Comparison of ENCODE assay signal across 8 cellular contexts in genomic region chr6:80106418-80107235, GRCh38. TPM values are rescaled to one million over a fixed set of nuclear protein-coding genes. Genes with fewer than 3 reads are reported as not detected.
DNase-seq lines count a peak whose midpoint lies in the region; ATAC-seq and TF ChIP-seq lines count a peak whose summit lies in the region.

BCKDHB (plus strand) TSS chr6:80106671; CDS start chr6:80106694, 23 bp downstream.

- peak within 1 kb of the TSS; percentile 68 for H3K4me3 ChIP-seq in CD8-positive, alpha-beta memory T cell (ENCODE audit: low read length)
- peak within 1 kb of the TSS; percentile 91 for H3K4me3 ChIP-seq in lung

- peaks cover 18 to 34% (median 31%) of the 10 kb centered on the region in 3 donors for H3K4me1 Mint-ChIP-seq in CD8-positive, alpha-beta memory T cell

- DNase-seq in CD8-positive, alpha-beta memory T cell: peak; percentile 94 to 99 (median 98)
- peak; percentile 91 for DNase-seq in HS-5 (ENCODE audit: low read depth)
- DNase-seq in NK-92 treated with Interleukin-12 subunit alpha and Interleukin-12 subunit beta, amount 100 ng/mL, for 24 hours (lab: John Stamatoyannopoulos, UW): peak; percentile 97
- DNase-seq in activated CD8-positive, alpha-beta memory T cell treated with anti-CD3 and anti-CD28 coated beads for 24 hours: peak; percentile 97
- DNase-seq in effector CD8-positive, alpha-beta T cell (lab: John Stamatoyannopoulos, UW): peak; percentile 97
- peak; percentile 99 for DNase-seq in lung (ENCODE audit: low spot score)
- peak; percentile 88 to 96 (median 95) for DNase-seq in stimulated activated CD4-positive, alpha-beta T cell treated with anti-CD3 and anti-CD28 coated beads, TNF-alpha, amount 100 ng/mL, for 4 hours (ENCODE audit: low read depth in 3 of 3)

- WGBS in lung, 2 donors: 0% methylated on average over 53 to 56 of the region's 56 CpGs

- H3K36me3 Mint-ChIP-seq in CD8-positive, alpha-beta memory T cell: peaks cover 0 to 7% (median 0%) of the 10 kb centered on the region in 3 donors

- peak within 1 kb of the TSS; percentile 13 to 94 (median 92) for H3K27ac Mint-ChIP-seq in CD8-positive, alpha-beta memory T cell

- no peaks in the 10 kb centered on the region for H3K36me3 ChIP-seq in CD8-positive, alpha-beta memory T cell (ENCODE audit: insufficient read depth, low read length)
- peaks cover 0 to 1% of the 10 kb centered on the region in 2 donors for H3K36me3 ChIP-seq in lung (ENCODE audit: control insufficient read depth in 2 of 2, insufficient read depth in 2 of 2, low read length in 2 of 2)

- peak within 1 kb of the TSS; percentile 39 for H3K27ac ChIP-seq in CD8-positive, alpha-beta memory T cell (ENCODE audit: low read depth, low read length)
- H3K27ac ChIP-seq in lung (ENCODE audit: low read depth in 1 of 2, low read length in 1 of 2): peak within 1 kb of the TSS; percentile 94 to 95

- peak; percentile 99 for ATAC-seq in GM19468 (IDR thresholded peaks at IDR 0.05; ENCODE audit: extremely low read depth, unreplicated experiment)
- ATAC-seq in lung (ENCODE audit: insufficient read depth, low FRiP score): peak; percentile 100

- H3K4me1 ChIP-seq in CD8-positive, alpha-beta memory T cell (ENCODE audit: insufficient read depth, low read length): peaks cover 14% of the 10 kb centered on the region
- peaks cover 2 to 3% of the 10 kb centered on the region in 2 donors for H3K4me1 ChIP-seq in lung (ENCODE audit: control insufficient read depth in 2 of 2, insufficient read depth in 2 of 2, low read length in 2 of 2)

- CTCF ChIA-PET in CD8-positive, alpha-beta memory T cell (lab: Charles Lee): interaction anchor here (0.7 to 1.3 kb wide), 5 partner anchors 8 to 237 kb away, joined by 3 to 8 read pairs (median 3); no protein-coding TSS in a partner anchor

- no peak for TF ChIP-seq CTCF in lung (IDR thresholded peaks at IDR 0.05; ENCODE audit: control extremely low read depth, extremely low read depth)

- peaks cover 0 to 7% of the 10 kb centered on the region in 2 donors for H3K27me3 Mint-ChIP-seq in CD8-positive, alpha-beta memory T cell

- H3K9me3 Mint-ChIP-seq in CD8-positive, alpha-beta memory T cell: no peaks in the 10 kb centered on the region

- H3K27me3 ChIP-seq in CD8-positive, alpha-beta memory T cell (ENCODE audit: insufficient read depth, low read length, poor library complexity, severe bottlenecking): no peaks in the 10 kb centered on the region
- H3K27me3 ChIP-seq in lung (ENCODE audit: control insufficient read depth, insufficient read depth): no peaks in the 10 kb centered on the region

- POLR2A ChIA-PET in CD8-positive, alpha-beta memory T cell (lab: Charles Lee): interaction anchor here (0.7 to 1.5 kb wide), 4 partner anchors 94 to 160 kb away, joined by 3 to 8 read pairs (median 4); partner anchors contain the start of gene TTK

- H3K4me3 Mint-ChIP-seq in CD8-positive, alpha-beta memory T cell: peak within 1 kb of the TSS; percentile 77 to 96 (median 94)

- H3K9me3 ChIP-seq in CD8-positive, alpha-beta memory T cell (ENCODE audit: low read length): no peaks in the 10 kb centered on the region
- H3K9me3 ChIP-seq in lung (ENCODE audit: control insufficient read depth in 2 of 2, insufficient read depth in 1 of 2, low read length in 1 of 2): no peaks in the 10 kb centered on the region

RNA-seq across cellular contexts. Expression of gene BCKDHB, which starts in this region (rescaled TPM):
- total RNA-seq in CD8-positive, alpha-beta memory T cell: 10 to 100 TPM; 14.4 to 15.0 TPM
- polyA plus RNA-seq in CD8-positive, alpha-beta memory T cell: 19.8 TPM
- total RNA-seq in lung: 10 to 100 TPM; 23.3 to 27.7 TPM
- polyA plus RNA-seq in lung: 1 to 10 TPM; 6.9 to 8.1 TPM

Comparison
In these comparisons a context has a peak if more than half of its experiments do, and no peak if none do; other contexts are left out.
1. Peak in every context shown above with its lines: DNase-seq, ATAC-seq, H3K4me3 ChIP-seq and H3K27ac ChIP-seq.